In the genomic region with DNA sequence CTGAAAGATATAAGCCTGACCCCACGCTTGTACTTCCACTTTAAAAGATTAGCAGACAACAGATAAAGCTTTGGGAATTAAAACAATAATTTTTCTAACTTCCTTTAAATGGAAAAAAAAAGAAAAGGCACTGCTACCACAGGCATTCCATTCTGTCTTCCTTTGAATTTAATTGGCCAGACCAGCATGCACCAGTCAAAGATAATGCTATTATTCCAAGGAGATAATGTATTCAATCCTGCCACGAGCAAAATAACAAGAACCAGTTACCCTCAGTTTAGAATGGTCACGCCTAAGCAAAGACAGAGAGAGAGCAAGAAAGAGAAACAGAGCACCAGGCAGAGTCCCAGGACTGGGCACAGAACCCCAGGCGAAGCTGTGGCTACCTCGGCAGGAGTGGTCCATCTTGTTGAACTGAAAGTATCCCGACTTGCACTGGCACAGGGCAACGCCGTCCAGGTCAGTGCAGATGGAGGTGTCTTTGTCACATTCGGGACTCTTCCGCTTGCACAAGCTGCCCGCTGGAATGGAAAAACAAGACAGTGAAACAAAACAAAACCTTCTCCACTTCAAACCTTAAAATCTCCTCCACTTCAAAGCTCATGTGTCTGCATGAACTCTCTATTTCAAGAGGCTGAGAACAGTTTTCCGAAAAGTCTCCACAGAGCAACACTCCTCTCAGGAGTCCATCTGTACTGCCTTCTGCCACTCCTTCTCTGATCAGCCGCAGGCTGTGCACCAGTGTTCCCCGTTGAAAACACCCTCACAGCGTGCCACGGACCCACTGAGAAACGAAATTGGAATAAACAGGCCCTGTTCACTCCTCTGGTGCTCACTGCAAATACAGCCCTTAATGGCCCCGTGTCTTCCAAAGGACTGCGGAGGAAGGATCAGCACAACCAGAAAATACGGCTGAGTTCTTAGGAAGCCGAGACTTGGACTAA, we compare ENCODE assay signal across 18 cellular contexts. TPM values are rescaled to one million over a fixed set of nuclear protein-coding genes. Genes with fewer than 3 reads are reported as not detected.
DNase-seq lines count a peak whose midpoint lies in the region; ATAC-seq, FAIRE-seq and TF ChIP-seq lines count a peak whose summit lies in the region.
"Had no signal": no experiment of that assay in that cellular context is flagged by ENCODE, and none has a peak within 500 bp of the region (broad histone marks: within the 10 kb centered on the region; RNA-seq: fewer than 3 reads in every experiment).

No MANE protein-coding gene starts in this region.

- H4K91ac ChIP-seq in H9 (ENCODE audit: insufficient read length, low read depth, low read length), result no peak overlapping the region

- H3K23me2 ChIP-seq in H9 (ENCODE audit: insufficient read length, low read depth, low read length, poor library complexity, severe bottlenecking), result no peaks in the 10 kb centered on the region

- no peak overlapping the region for H2BK5ac ChIP-seq in H9 (ENCODE audit: insufficient read length, low read length)

- no CpG with 5 or more reads among the region's 21 CpGs for WGBS in H9 (ENCODE audit: extremely low coverage, insufficient read length, low lambda C conversion rate)
- WGBS in K562 (ENCODE audit: insufficient coverage, low coverage, missing lambda C conversion rate), result 3% methylated on average over 20 of the region's 21 CpGs

- ATAC-seq in K562 (no peak), GM21717 (IDR thresholded peaks at IDR 0.05; ENCODE audit: unreplicated experiment) (no peak)
- ATAC-seq: activated CD8-positive, alpha-beta memory T cell treated with anti-CD3 and anti-CD28 coated beads, Interleukin-2, amount 10 ng/mL, durations not matched to agents 7 days and 5 days had no signal

- no peak for FAIRE-seq in K562 (lab: Jason Lieb, UNC)
- FAIRE-seq: G401.6 had no signal

- no peak overlapping the region for H3K18ac ChIP-seq in H9 (ENCODE audit: insufficient read length, low read depth, low read length)

- CTCF ChIA-PET in CD8-positive, alpha-beta memory T cell (lab: Charles Lee), result interaction anchor here (2.4 to 4.5 kb wide), 2 partner anchors 439 to 442 kb away, joined by 7 to 23 read pairs; no protein-coding TSS in a partner anchor
- CTCF ChIA-PET in K562 (lab: Yijun Ruan, JAX; ENCODE audit: low intra/inter-chr PET ratio), result interaction anchor here (2.5 kb wide), 1 partner anchor 588 kb away, joined by 13 read pairs; no protein-coding TSS in a partner anchor

- H3K56ac ChIP-seq in H9 (ENCODE audit: insufficient read length, low read depth, low read length), result no peak overlapping the region

- POLR2A ChIA-PET in CD8-positive, alpha-beta memory T cell (lab: Charles Lee), result no interaction called here
- POLR2A ChIA-PET in K562 (lab: Yijun Ruan, JAX), result interaction anchor here (1.6 kb wide), 1 partner anchor 18 kb away, joined by 3 read pairs; no protein-coding TSS in a partner anchor

- in situ Hi-C loops in K562 (cut with MboI), result no loop called here

- H3K4me2 ChIP-seq in H9 (ENCODE audit: insufficient read depth, insufficient read length, low read length) (no peak overlapping the region), K562 (ENCODE audit: insufficient read depth, low read length) (no peak overlapping the region)

- H2BK15ac ChIP-seq in H9 (ENCODE audit: low read depth, low read length), result no peak overlapping the region

- BruUV-seq in K562 (replicated peaks; lab: Mats Ljungman, UMichigan), result no TSS peak

- H3K27me3 Mint-ChIP-seq in CD8-positive, alpha-beta memory T cell, result no peaks in the 10 kb centered on the region
- H3K27me3 Mint-ChIP-seq in H9 (ENCODE audit: low read depth) (no peaks in the 10 kb centered on the region; the same call in 1 of the 2 replicates), nephron (ENCODE audit: low read depth) (peaks cover 4% of the 10 kb centered on the region), progenitor cell of endocrine pancreas (no peaks in the 10 kb centered on the region)
- H3K27me3 Mint-ChIP-seq: activated CD8-positive, alpha-beta memory T cell treated with anti-CD3 and anti-CD28 coated beads, Interleukin-2, amount 10 ng/mL, durations not matched to agents 7 days and 5 days; B cell had no signal

- H3K9me3 ChIP-seq in CD8-positive, alpha-beta memory T cell (ENCODE audit: low read length), result no peaks in the 10 kb centered on the region
- H3K9me3 ChIP-seq in H9 (ENCODE audit: control insufficient read depth, low read depth, low read length) (no peaks in the 10 kb centered on the region), K562 (replicated peaks; ENCODE audit: control insufficient read depth, insufficient read depth, low read depth, low read length) (no peaks in the 10 kb centered on the region)

- no peak overlapping the region for H3K14ac ChIP-seq in H9 (ENCODE audit: insufficient read depth, low read length)

- H3K79me2 ChIP-seq in H9 (ENCODE audit: insufficient read depth, low read length) (no peaks in the 10 kb centered on the region), K562 (ENCODE audit: control insufficient read depth, insufficient read depth, low read length) (no peaks in the 10 kb centered on the region)

- H4K5ac ChIP-seq in H9 (ENCODE audit: insufficient read length, low read depth, low read length), result no peak overlapping the region

- H3K27me3 ChIP-seq in CD8-positive, alpha-beta memory T cell (ENCODE audit: insufficient read depth, low read length, poor library complexity, severe bottlenecking), result no peaks in the 10 kb centered on the region
- H3K27me3 ChIP-seq in H9 (ENCODE audit: insufficient read depth, low read length) (no peaks in the 10 kb centered on the region), K562 (ENCODE audit: control insufficient read depth in 2 of 2, insufficient read depth in 2 of 2, low read length in 2 of 2) (peaks cover 15 to 50% of the 10 kb centered on the region in 2 experiments; a peak in 4 of 5 replicates)

- H3K4ac ChIP-seq in H9 (ENCODE audit: low read depth, low read length), result no peak overlapping the region

- no peak overlapping the region for H2BK12ac ChIP-seq in H9 (ENCODE audit: insufficient read length, low read depth, low read length)

- H4K20me1 ChIP-seq in H9 (ENCODE audit: control insufficient read depth, insufficient read depth, insufficient read length) (no peaks in the 10 kb centered on the region), K562 (replicated peaks; ENCODE audit: control insufficient read depth, insufficient read depth, low read length) (0 out of 2 replicates have a peak, but pooled peaks cover 3% of the 10 kb centered on the region)

- H3K36me3 Mint-ChIP-seq in CD8-positive, alpha-beta memory T cell, result peaks cover 10 to 97% (median 25%) of the 10 kb centered on the region in 3 donors
- peaks cover 10 to 36% (median 28%) of the 10 kb centered on the region in 3 experiments for H3K36me3 Mint-ChIP-seq in H9 (ENCODE audit: insufficient read depth in 1 of 3, low read depth in 3 of 3)
- peaks cover 6% of the 10 kb centered on the region for H3K36me3 Mint-ChIP-seq in nephron (ENCODE audit: low read depth)
- H3K36me3 Mint-ChIP-seq in progenitor cell of endocrine pancreas (ENCODE audit: insufficient read depth), result no peaks in the 10 kb centered on the region

- intact Hi-C loops in K562 (cut with micrococcal nuclease), result loop anchor here (10.0 kb wide), 1 partner anchor 437 kb away; no protein-coding TSS in a partner anchor

- DNase-seq in CD8-positive, alpha-beta memory T cell, result no peak
- DNase-seq in H9 (no peak), K562 (ENCODE audit: extremely low read depth in 1 of 4, low spot score in 3 of 4) (no peak), foreskin melanocyte (no peak), progenitor cell of endocrine pancreas (ENCODE audit: low spot score, unreplicated experiment) (no peak)
- DNase-seq: activated CD4-positive, alpha-beta T cell treated with anti-CD3 and anti-CD28 coated beads for 1 hour; activated CD8-positive, alpha-beta memory T cell treated with anti-CD3 and anti-CD28 coated beads, Interleukin-2, amount 10 ng/mL, durations not matched to agents 7 days and 5 days; activated gamma-delta T cell treated with Interleukin-2 at 50 U/mL for 16 hours; amygdala; HCEC 1CT; KG1; NCI-H1048; NCI-H2107; NCI-H526 treated with DMSO at 0.1 percent for 48 hours had no signal

- H3K9me1 ChIP-seq in K562 (ENCODE audit: control insufficient read depth, insufficient read depth, low read length), result no peaks in the 10 kb centered on the region

- peaks cover 42% of the 10 kb centered on the region for H3K36me3 ChIP-seq in CD8-positive, alpha-beta memory T cell (ENCODE audit: insufficient read depth, low read length)
- no peaks in the 10 kb centered on the region for H3K36me3 ChIP-seq in K562 (ENCODE audit: control insufficient read depth, insufficient read depth, low read length)

- H3K79me1 ChIP-seq in H9 (ENCODE audit: insufficient read depth, low read depth, low read length, poor library complexity, severe bottlenecking), result no peaks in the 10 kb centered on the region

- TF ChIP-seq CTCF in H9 (conservative IDR thresholded peaks at IDR 0.05), result no peak
- no peak for TF ChIP-seq CTCF in K562 (IDR thresholded peaks at IDR 0.05 in 2 of 3, conservative IDR thresholded peaks at IDR 0.05 in 1 of 3; ENCODE audit: insufficient read depth in 2 of 3, low read depth in 1 of 3, low read length in 3 of 3)
- TF ChIP-seq CTCF in nephron (IDR thresholded peaks at IDR 0.05; ENCODE audit: unreplicated experiment in 3 of 3), result no peak
- TF ChIP-seq CTCF in progenitor cell of endocrine pancreas (IDR thresholded peaks at IDR 0.05; ENCODE audit: unreplicated experiment), result no peak

- TF ChIP-seq RAD21 in K562 (CRISPR knock-in tag; conservative IDR thresholded peaks at IDR 0.05 in 1 of 2, IDR thresholded peaks at IDR 0.05 in 1 of 2), result no peak

- no peak overlapping the region for H2AFZ ChIP-seq in H9 (ENCODE audit: low read length)
- H2AFZ ChIP-seq in K562 (ENCODE audit: low read depth, low read length), result no peak overlapping the region

- peak overlapping the region in 5 of 8 donors; percentile 17 to 83 (median 53) for H3K27ac Mint-ChIP-seq in CD8-positive, alpha-beta memory T cell
- H3K27ac Mint-ChIP-seq in H9 (peak overlapping the region in 2 of 3 experiments; percentile 13 to 36; a peak in 3 of 7 replicates), nephron (peak overlapping the region in 2 of 3 experiments; percentile 10 to 16), progenitor cell of endocrine pancreas (no peak overlapping the region)
- H3K27ac Mint-ChIP-seq: activated CD8-positive, alpha-beta memory T cell treated with anti-CD3 and anti-CD28 coated beads, Interleukin-2, amount 10 ng/mL, durations not matched to agents 7 days and 5 days; B cell had no signal

- no peak overlapping the region for H3T11ph ChIP-seq in H9 (ENCODE audit: low read length)

- no peak overlapping the region for H2BK120ac ChIP-seq in H9 (ENCODE audit: low read depth, low read length, poor library complexity, severe bottlenecking)

- H3K23ac ChIP-seq in H9 (ENCODE audit: insufficient read length, low read depth, low read length), result no peak overlapping the region

- H3K9me3 Mint-ChIP-seq in CD8-positive, alpha-beta memory T cell, result no peaks in the 10 kb centered on the region
- H3K9me3 Mint-ChIP-seq in H9 (no peaks in the 10 kb centered on the region; a peak in 1 of 5 replicates), nephron (no peaks in the 10 kb centered on the region), progenitor cell of endocrine pancreas (ENCODE audit: low read depth) (no peaks in the 10 kb centered on the region)

- TF ChIP-seq POLR2A in K562 (conservative IDR thresholded peaks at IDR 0.05), result no peak

- no peak for TF ChIP-seq EP300 in K562 (IDR thresholded peaks at IDR 0.05; ENCODE audit: low read length)

- no peak overlapping the region for H4K8ac ChIP-seq in H9 (replicated peaks; ENCODE audit: insufficient read length, low read depth, low read length)

- H2BK20ac ChIP-seq in H9 (ENCODE audit: low read depth, low read length, poor library complexity, severe bottlenecking), result no peak overlapping the region

- no peak overlapping the region for H3K27ac ChIP-seq in CD8-positive, alpha-beta memory T cell (ENCODE audit: low read depth, low read length)
- no peak overlapping the region for H3K27ac ChIP-seq in H9 (ENCODE audit: insufficient read length, low read depth, low read length)
- H3K27ac ChIP-seq in K562 (ENCODE audit: extremely low read depth, low read depth, low read length), result no peak overlapping the region

- no peak overlapping the region for H3K9ac ChIP-seq in H9 (ENCODE audit: extremely low read depth, insufficient read length, low read length)
- H3K9ac ChIP-seq in K562 (ENCODE audit: insufficient read depth in 1 of 2, low read depth in 2 of 2, low read length in 2 of 2), result no peak overlapping the region

- peaks cover 5 to 7% (median 6%) of the 10 kb centered on the region in 3 donors for H3K4me1 Mint-ChIP-seq in CD8-positive, alpha-beta memory T cell
- H3K4me1 Mint-ChIP-seq in H9 (peaks cover 30 to 31% of the 10 kb centered on the region in 2 experiments), nephron (peaks cover 16% of the 10 kb centered on the region), progenitor cell of endocrine pancreas (ENCODE audit: low read depth) (peaks cover 19% of the 10 kb centered on the region)

- no peak overlapping the region for H2AK5ac ChIP-seq in H9 (ENCODE audit: insufficient read length, low read length)

- H3K4me3 Mint-ChIP-seq in CD8-positive, alpha-beta memory T cell, result no peak overlapping the region
- no peak overlapping the region for H3K4me3 Mint-ChIP-seq in H9
- no peak overlapping the region for H3K4me3 Mint-ChIP-seq in nephron
- H3K4me3 Mint-ChIP-seq in progenitor cell of endocrine pancreas (ENCODE audit: low read depth), result no peak overlapping the region
- H3K4me3 Mint-ChIP-seq: activated CD8-positive, alpha-beta memory T cell treated with anti-CD3 and anti-CD28 coated beads, Interleukin-2, amount 10 ng/mL, durations not matched to agents 7 days and 5 days; B cell had no signal

- H3K4me3 ChIP-seq in CD8-positive, alpha-beta memory T cell (ENCODE audit: low read length), result no peak overlapping the region
- H3K4me3 ChIP-seq in K562, result no peak overlapping the region

- peaks cover 15% of the 10 kb centered on the region for H3K4me1 ChIP-seq in CD8-positive, alpha-beta memory T cell (ENCODE audit: insufficient read depth, low read length)
- H3K4me1 ChIP-seq in H9 (ENCODE audit: insufficient read depth, low read length), result no peaks in the 10 kb centered on the region; the same call in 1 of the 2 replicates
- no peaks in the 10 kb centered on the region; a peak in 1 of 5 replicates for H3K4me1 ChIP-seq in K562 (replicated peaks in 1 of 2; ENCODE audit: control insufficient read depth in 2 of 2, insufficient read depth in 2 of 2, low read length in 2 of 2)

RNA-seq across cellular contexts. Expression of a gene that starts 58.2 kb away (rescaled TPM):
- total RNA-seq in CD8-positive, alpha-beta memory T cell, result 10 to 100 TPM; 20.9 to 21.3 TPM
- polyA plus RNA-seq in CD8-positive, alpha-beta memory T cell, result 6.3 TPM
- 9.3 and 10.3 TPM in 2 replicates for total RNA-seq in H9 (2021)
- total RNA-seq in K562 (2011; cell fraction: chromatin; rRNA removed; ENCODE audit: low replicate concordance), result 0.07 and 0.37 TPM in 2 replicates
- total RNA-seq in K562 (2011; cell fraction: nucleolus; rRNA removed), result 0.17 and 0.26 TPM in 2 replicates
- total RNA-seq in K562 (2011; cell fraction: nucleoplasm; rRNA removed), result 0.07 and 0.08 TPM in 2 replicates
- total RNA-seq in K562 (2014; rRNA removed), result not detected in 2 replicates
- total RNA-seq in K562 (2014; rRNA removed; fragmentation: Illumina TruSeq; extraction: Trizol), result not detected in 2 replicates
- not detected in 2 replicates for total RNA-seq in K562 (2015; rRNA removed; fragmentation: Illumina TruSeq; extraction: Trizol)
- total RNA-seq in K562 (2021), result 0.24 and 0.25 TPM in 2 replicates
- not detected in 2 replicates for polyA plus RNA-seq in K562 (2011; rRNA removed)
- 0.01 TPM in 1 of 2 replicates, not detected in the other for polyA plus RNA-seq in K562 (2011; cell fraction: cytosol; rRNA removed)
- 0.06 and 0.08 TPM in 2 replicates for polyA plus RNA-seq in K562 (2011; cell fraction: nucleus; rRNA removed)
- polyA plus RNA-seq in K562 (2012), result 0.01 and 0.06 TPM in 2 replicates
- not detected in 2 replicates for polyA plus RNA-seq in K562 (2014; fragmentation: Illumina TruSeq; extraction: Trizol)
- not detected for polyA plus RNA-seq in K562 (2014; fragmentation: Nextera tagmentation; extraction: Ambion mirVana)
- polyA plus RNA-seq in K562 (2014; rRNA removed), result not detected in 2 replicates
- polyA minus RNA-seq in K562 (2011; rRNA and poly(A)+ RNA removed), result 0.03 and 0.04 TPM in 2 replicates
- 0.19 TPM in 1 of 2 replicates, not detected in the other for polyA minus RNA-seq in K562 (2011; cell fraction: cytosol; rRNA and poly(A)+ RNA removed)
- polyA minus RNA-seq in K562 (2011; cell fraction: nucleus; rRNA and poly(A)+ RNA removed), result 0.11 TPM in 1 of 2 replicates, not detected in the other
- 4.1 and 7.2 TPM in 2 replicates for total RNA-seq in progenitor cell of endocrine pancreas
